Comparison of ENCODE assay signal across 1 cellular context in the genomic region with DNA sequence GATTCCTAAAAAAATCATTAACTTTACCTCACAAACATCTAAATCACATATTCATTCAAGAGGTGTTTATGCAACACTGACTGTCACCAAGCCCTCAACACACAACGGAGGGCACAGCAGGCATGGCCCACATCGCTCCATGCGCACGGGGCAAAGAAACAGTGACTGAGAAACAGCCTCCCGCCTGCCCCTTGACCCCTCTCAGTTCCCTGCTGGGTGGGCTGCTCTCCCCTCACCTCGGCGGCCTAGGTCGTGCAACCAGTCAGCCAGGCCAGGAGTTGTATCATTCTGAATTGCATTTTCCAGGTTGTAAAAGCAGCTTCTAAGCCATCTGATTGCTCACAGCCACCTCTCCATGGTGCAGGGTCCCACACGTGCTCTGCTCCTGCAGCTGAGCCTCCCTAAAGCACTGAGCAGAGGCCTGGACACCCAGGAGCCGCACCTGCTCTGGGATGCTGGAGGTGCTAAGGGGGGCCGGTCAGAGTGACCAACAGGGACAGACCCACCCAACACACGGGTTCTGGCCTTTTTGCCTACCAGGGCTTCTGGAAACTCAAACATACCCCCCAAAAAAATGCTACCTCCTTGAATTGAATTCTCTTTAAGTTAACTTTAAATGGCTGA.
TF ChIP-seq lines count a peak whose summit lies in the region.

No MANE protein-coding gene starts in this region.

TF ChIP-seq in HEK293, 187 proteins besides CTCF, POLR2A, EP300 and RAD21 (continued from another document):
- TF ChIP-seq, protein P1, sequence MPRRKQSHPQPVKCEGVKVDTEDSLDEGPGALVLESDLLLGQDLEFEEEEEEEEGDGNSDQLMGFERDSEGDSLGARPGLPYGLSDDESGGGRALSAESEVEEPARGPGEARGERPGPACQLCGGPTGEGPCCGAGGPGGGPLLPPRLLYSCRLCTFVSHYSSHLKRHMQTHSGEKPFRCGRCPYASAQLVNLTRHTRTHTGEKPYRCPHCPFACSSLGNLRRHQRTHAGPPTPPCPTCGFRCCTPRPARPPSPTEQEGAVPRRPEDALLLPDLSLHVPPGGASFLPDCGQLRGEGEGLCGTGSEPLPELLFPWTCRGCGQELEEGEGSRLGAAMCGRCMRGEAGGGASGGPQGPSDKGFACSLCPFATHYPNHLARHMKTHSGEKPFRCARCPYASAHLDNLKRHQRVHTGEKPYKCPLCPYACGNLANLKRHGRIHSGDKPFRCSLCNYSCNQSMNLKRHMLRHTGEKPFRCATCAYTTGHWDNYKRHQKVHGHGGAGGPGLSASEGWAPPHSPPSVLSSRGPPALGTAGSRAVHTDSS (tag by site-specific recombination; IDR thresholded peaks at IDR 0.05), result no peak
- TF ChIP-seq ZNF24 (tag by site-specific recombination; IDR thresholded peaks at IDR 0.05), result no peak
